Comparison of ENCODE assay signal across 28 cellular contexts in genomic region chr1:178928041-178928440, GRCh38. TPM values are rescaled to one million over a fixed set of nuclear protein-coding genes. Genes with fewer than 3 reads are reported as not detected.
DNase-seq lines count a peak whose midpoint lies in the region; ATAC-seq and TF ChIP-seq lines count a peak whose summit lies in the region.
"Had no signal": no experiment of that assay in that cellular context is flagged by ENCODE, and none has a peak within 500 bp of the region (broad histone marks: within the 10 kb centered on the region; RNA-seq: fewer than 3 reads in every experiment).

No MANE protein-coding gene starts in this region.

- no peak for ATAC-seq in Right ventricle myocardium inferior
- ATAC-seq: esophagus mucosa had no signal

- peaks cover 54% of the 10 kb centered on the region for H3K4me1 ChIP-seq in left ventricle myocardium inferior
- peaks cover 0 to 41% (median 23%) of the 10 kb centered on the region in 3 donors for H3K4me1 ChIP-seq in esophagus squamous epithelium
- no peaks in the 10 kb centered on the region for H3K4me1 ChIP-seq in urinary bladder (ENCODE audit: insufficient read depth)
- H3K4me1 ChIP-seq: colonic mucosa, prostate gland, SJSA1 had no signal

- peak overlapping the region; percentile 54 to 78 (median 69) for H3K27ac Mint-ChIP-seq in nephron
- H3K27ac Mint-ChIP-seq: activated naive CD8-positive, alpha-beta T cell treated with anti-CD3 and anti-CD28 coated beads, Interleukin-2, amount 10 ng/mL, durations not matched to agents 7 days and 5 days had no signal

- H3K27me3 Mint-ChIP-seq in nephron (ENCODE audit: low read depth), result no peaks in the 10 kb centered on the region

- no peaks in the 10 kb centered on the region for H3K27me3 ChIP-seq in left ventricle myocardium inferior (ENCODE audit: low read depth)
- no peaks in the 10 kb centered on the region for H3K27me3 ChIP-seq in esophagus squamous epithelium
- H3K27me3 ChIP-seq: colonic mucosa, SJSA1 had no signal

- intact Hi-C loops in left ventricle myocardium inferior (cut with micrococcal nuclease), result no loop called here
- intact Hi-C loops in Right ventricle myocardium inferior (cut with DNase I), result no loop called here
- intact Hi-C loops in esophagus squamous epithelium (cut with DNase I), result no loop called here

- H3K27ac ChIP-seq in left ventricle myocardium inferior (replicated peaks), result peak overlapping the region; percentile 89
- H3K27ac ChIP-seq in esophagus squamous epithelium, result peak overlapping the region in 3 of 4 donors; percentile 47 to 85 (median 84)
- H3K27ac ChIP-seq in urinary bladder (ENCODE audit: low read depth), result peak overlapping the region; percentile 2
- H3K27ac ChIP-seq: colonic mucosa, prostate gland, SJSA1, WERI-Rb-1 had no signal

- TF ChIP-seq POLR2A in esophagus squamous epithelium (IDR thresholded peaks at IDR 0.05), result no peak

- no peak overlapping the region for H3K4me3 Mint-ChIP-seq in nephron
- H3K4me3 Mint-ChIP-seq: activated naive CD8-positive, alpha-beta T cell treated with anti-CD3 and anti-CD28 coated beads, Interleukin-2, amount 10 ng/mL, durations not matched to agents 7 days and 5 days; CD14-positive monocyte had no signal

- peaks cover 18% of the 10 kb centered on the region for H3K9me3 Mint-ChIP-seq in nephron

- H3K9me3 ChIP-seq in left ventricle myocardium inferior (replicated peaks) (peaks cover 22% of the 10 kb centered on the region), esophagus squamous epithelium (no peaks in the 10 kb centered on the region)
- H3K9me3 ChIP-seq: colonic mucosa, prostate gland, SJSA1 had no signal

- peaks cover 60% of the 10 kb centered on the region for H3K4me1 Mint-ChIP-seq in nephron
- H3K4me1 Mint-ChIP-seq: activated naive CD8-positive, alpha-beta T cell treated with anti-CD3 and anti-CD28 coated beads, Interleukin-2, amount 10 ng/mL, durations not matched to agents 7 days and 5 days had no signal

- H3K4me3 ChIP-seq in left ventricle myocardium inferior (no peak overlapping the region), esophagus squamous epithelium (no peak overlapping the region), urinary bladder (ENCODE audit: low read depth, low read length) (no peak overlapping the region)
- H3K4me3 ChIP-seq: colonic mucosa, prostate gland, SJSA1 had no signal

- H3K36me3 ChIP-seq in left ventricle myocardium inferior, result no peaks in the 10 kb centered on the region
- H3K36me3 ChIP-seq in esophagus squamous epithelium, result no peaks in the 10 kb centered on the region
- H3K36me3 ChIP-seq in urinary bladder (ENCODE audit: insufficient read depth), result no peaks in the 10 kb centered on the region
- H3K36me3 ChIP-seq: colonic mucosa, prostate gland, SJSA1, WERI-Rb-1 had no signal

- 89 to 100% methylated on average over 1 to 4 of the region's 4 CpGs for WGBS in esophagus squamous epithelium, 2 donors
- 96% methylated on average over 4 of the region's 4 CpGs for WGBS in urinary bladder

- no peak for DNase-seq in left ventricle myocardium inferior
- no peak for DNase-seq in Right ventricle myocardium inferior (ENCODE audit: missing footprints)
- no peak for DNase-seq in esophagus squamous epithelium (lab: John Stamatoyannopoulos, UW)
- no peak for DNase-seq in NCI-H2029 (lab: John Stamatoyannopoulos, UW)
- no peak for DNase-seq in iPS-NIHi11 (ENCODE audit: low spot score)
- DNase-seq in cerebellar nuclear complex (lab: John Stamatoyannopoulos, UW), result no peak
- DNase-seq: 8988T; activated CD4-positive, alpha-beta T cell treated with anti-CD3 and anti-CD28 coated beads, Interleukin-2, amount 50 U/mL, for 1 hour; activated gamma-delta T cell; activated naive CD8-positive, alpha-beta T cell treated with anti-CD3 and anti-CD28 coated beads, Interleukin-2, amount 10 ng/mL, durations not matched to agents 7 days and 5 days; activated T-cell treated with anti-CD3 and anti-CD28 coated beads, Interleukin-2, amount 50 U/mL, for 1 hour; aorta; colonic mucosa; DMS79; effector memory CD4-positive, alpha-beta T cell; hypothalamus; NCI-H1436 treated with DMSO at 0.1 percent for 48 hours; NCI-H510A; occipital lobe; RPMI8226; stimulated activated CD4-positive, alpha-beta T cell treated with anti-CD3 and anti-CD28 coated beads, Interleukin-4, amount 100 ng/mL, for 24 hours; WERI-Rb-1 had no signal

- H3K36me3 Mint-ChIP-seq in nephron (ENCODE audit: low read depth), result peaks cover 26% of the 10 kb centered on the region
- H3K36me3 Mint-ChIP-seq: activated naive CD8-positive, alpha-beta T cell treated with anti-CD3 and anti-CD28 coated beads, Interleukin-2, amount 10 ng/mL, durations not matched to agents 7 days and 5 days had no signal

- TF ChIP-seq CTCF in left ventricle myocardium inferior (IDR thresholded peaks at IDR 0.05; ENCODE audit: borderline replicate concordance), result no peak
- no peak for TF ChIP-seq CTCF in esophagus squamous epithelium (IDR thresholded peaks at IDR 0.05)
- TF ChIP-seq CTCF in nephron (IDR thresholded peaks at IDR 0.05; ENCODE audit: unreplicated experiment in 3 of 3), result no peak

RNA-seq across cellular contexts. Expression of gene ANGPTL1, which starts 57.2 kb away (rescaled TPM):
- total RNA-seq in left ventricle myocardium inferior (11.5 TPM), Right ventricle myocardium inferior (11.5 TPM), esophagus squamous epithelium (10 to 100 TPM in 2 of 4 donors, 1 to 10 TPM in 2; 1.4 to 61.6 (median 11.3) TPM), urinary bladder (47.5 TPM)
- polyA plus RNA-seq in urinary bladder, result 89.2 TPM
- total RNA-seq: activated naive CD8-positive, alpha-beta T cell treated with anti-CD3 and anti-CD28 coated beads, Interleukin-2, amount 10 ng/mL, durations not matched to agents 7 days and 5 days had no signal
- polyA plus RNA-seq: CD14-positive monocyte had no signal

Comparison
In these comparisons a context has a peak if more than half of its experiments do, and no peak if none do; other contexts are left out.
1. H3K27ac ChIP-seq: peak in every context shown above with its lines; median percentile 89 in left ventricle myocardium inferior; 84 in esophagus squamous epithelium; 2 in urinary bladder.